ENCODE assay signal across 2 cellular contexts in the genomic region with DNA sequence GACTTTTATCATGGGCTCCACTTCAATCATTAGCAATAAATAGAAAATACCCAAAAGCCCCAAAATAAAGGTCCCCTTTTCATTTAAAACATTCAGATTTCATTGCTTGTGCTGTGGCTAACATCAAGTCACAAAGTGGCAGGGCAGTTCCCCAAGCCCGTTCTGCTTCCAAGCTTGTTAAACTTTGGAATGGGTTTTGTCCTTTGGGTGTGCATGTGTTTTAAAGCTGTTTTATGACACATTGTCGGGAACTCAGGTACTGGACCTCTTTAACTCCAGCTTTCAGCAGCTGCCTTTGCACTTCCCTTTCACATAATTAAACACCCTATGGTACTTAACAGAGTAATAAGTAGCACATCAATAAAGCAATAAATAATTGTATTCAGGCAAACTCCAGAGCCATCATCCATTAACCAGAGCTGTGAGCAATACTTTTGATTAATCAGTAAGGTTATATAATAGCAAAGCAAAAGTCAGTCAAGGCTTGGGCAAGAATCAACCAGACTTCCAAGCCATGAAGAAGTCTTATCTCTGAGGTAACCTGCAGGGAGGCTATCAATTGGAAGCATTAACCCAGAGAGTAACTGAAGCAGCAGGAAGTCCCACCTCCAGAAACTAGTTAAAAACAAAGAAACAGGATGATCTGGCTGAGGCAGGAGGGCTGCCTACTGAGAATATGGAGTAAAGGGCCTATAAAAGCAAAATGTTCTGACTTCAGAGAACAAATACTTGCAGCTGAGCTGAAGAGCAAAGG.
TF ChIP-seq lines count a peak whose summit lies in the region.

No MANE protein-coding gene starts in this region.

TF ChIP-seq in HEK293, 187 proteins besides CTCF, POLR2A, EP300 and RAD21:
- TF ChIP-seq ZNF169 (tag by site-specific recombination; IDR thresholded peaks at IDR 0.05) (no peak), ZIC2 (tag by site-specific recombination; IDR thresholded peaks at IDR 0.05) (peak; percentile 92)

TF ChIP-seq in K562, 482 proteins besides CTCF, POLR2A, EP300 and RAD21:
- TF ChIP-seq SPI1 (IDR thresholded peaks at IDR 0.05; ENCODE audit: borderline replicate concordance, low read depth, low read length) (0 out of 2 replicates have a peak, but pooled peaks have one; percentile 12), CBFA2T3 (IDR thresholded peaks at IDR 0.05) (peak; percentile 26; the same call in 1 of the 2 replicates), COPS2 (conservative IDR thresholded peaks at IDR 0.05) (no peak), CBX5 (IDR thresholded peaks at IDR 0.05; ENCODE audit: borderline replicate concordance, low read depth) (no peak), BDP1 (IDR thresholded peaks at IDR 0.05; ENCODE audit: insufficient read depth, insufficient read length) (no peak), TBL1XR1 (IDR thresholded peaks at IDR 0.05; ENCODE audit: low read length in 2 of 2) (no peak), CREBBP (IDR thresholded peaks at IDR 0.05; ENCODE audit: low read depth, low read length) (no peak), TAF7 (tag; IDR thresholded peaks at IDR 0.05) (no peak), TCF15 (CRISPR knock-in tag; IDR thresholded peaks at IDR 0.05) (no peak), ZNF217 (CRISPR knock-in tag; IDR thresholded peaks at IDR 0.05) (no peak), ZNF232 (CRISPR knock-in tag; IDR thresholded peaks at IDR 0.05) (no peak), SMC3 (conservative IDR thresholded peaks at IDR 0.05; ENCODE audit: insufficient read depth, low read depth, low read length) (no peak), SRF (CRISPR knock-in tag; IDR thresholded peaks at IDR 0.05) (peak in 1 of 2 experiments; percentile 29; a peak in 1 of 4 replicates), SMAD2 (IDR thresholded peaks at IDR 0.05; ENCODE audit: low read depth, low read length) (no peak), HOXB6 (CRISPR knock-in tag; IDR thresholded peaks at IDR 0.05; ENCODE audit: borderline replicate concordance) (no peak), DNMT1 (IDR thresholded peaks at IDR 0.05) (no peak), HMBOX1 (IDR thresholded peaks at IDR 0.05) (peak; percentile 96), E2F6 (IDR thresholded peaks at IDR 0.05; ENCODE audit: borderline replicate concordance in 1 of 2, extremely low read depth in 1 of 2, insufficient read depth in 1 of 2, insufficient read length in 1 of 2, low read depth in 1 of 2, low read length in 1 of 2, poor library complexity in 1 of 2, severe bottlenecking in 1 of 2) (no peak), EWSR1 (IDR thresholded peaks at IDR 0.05; ENCODE audit: borderline replicate concordance, low read depth, partially characterized antibody) (no peak), TAF9B (IDR thresholded peaks at IDR 0.05; ENCODE audit: partially characterized antibody) (no peak)
